In the genomic region with DNA sequence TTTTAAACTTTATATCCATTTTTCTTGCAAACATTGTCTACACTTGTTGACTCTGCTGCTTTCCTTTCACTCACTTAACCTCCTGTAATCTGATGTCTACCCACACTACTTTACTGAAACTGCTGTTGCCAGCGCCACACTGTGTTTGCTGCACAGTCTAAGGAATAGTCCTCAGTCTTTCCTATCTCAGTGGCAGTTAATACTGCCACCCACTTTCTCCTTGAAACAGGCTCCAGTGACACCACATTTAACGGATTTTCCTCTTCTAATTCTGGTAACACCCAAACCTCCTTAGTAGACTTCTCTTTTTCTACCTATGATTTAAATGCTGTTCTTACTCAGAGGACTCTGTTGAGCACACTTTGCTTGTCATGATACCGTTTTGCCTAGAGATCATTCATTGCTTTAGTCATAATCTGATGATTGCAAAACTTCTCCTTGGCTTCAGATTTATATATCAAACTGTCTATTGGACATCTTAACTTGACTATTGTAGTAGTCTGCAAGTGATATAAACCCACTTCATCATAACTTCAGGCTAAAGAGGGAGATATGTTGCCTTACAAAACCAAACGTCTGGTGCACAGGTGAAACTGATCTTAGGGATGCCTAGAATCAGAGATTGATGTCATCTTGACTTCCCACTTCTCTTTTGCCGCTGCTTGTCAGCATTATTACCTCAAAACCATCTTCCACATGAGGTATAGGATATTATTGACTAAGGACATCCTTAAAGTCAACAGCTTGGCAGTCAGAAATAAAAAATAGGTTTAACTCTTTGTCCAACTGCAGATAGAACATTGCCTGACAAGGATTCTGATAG, we compare ENCODE assay signal across 1 cellular context.
TF ChIP-seq lines count a peak whose summit lies in the region.

No MANE protein-coding gene starts in this region.

TF ChIP-seq in SK-N-SH, 30 proteins besides CTCF, POLR2A, EP300 and RAD21:
- TF ChIP-seq, protein P1, sequence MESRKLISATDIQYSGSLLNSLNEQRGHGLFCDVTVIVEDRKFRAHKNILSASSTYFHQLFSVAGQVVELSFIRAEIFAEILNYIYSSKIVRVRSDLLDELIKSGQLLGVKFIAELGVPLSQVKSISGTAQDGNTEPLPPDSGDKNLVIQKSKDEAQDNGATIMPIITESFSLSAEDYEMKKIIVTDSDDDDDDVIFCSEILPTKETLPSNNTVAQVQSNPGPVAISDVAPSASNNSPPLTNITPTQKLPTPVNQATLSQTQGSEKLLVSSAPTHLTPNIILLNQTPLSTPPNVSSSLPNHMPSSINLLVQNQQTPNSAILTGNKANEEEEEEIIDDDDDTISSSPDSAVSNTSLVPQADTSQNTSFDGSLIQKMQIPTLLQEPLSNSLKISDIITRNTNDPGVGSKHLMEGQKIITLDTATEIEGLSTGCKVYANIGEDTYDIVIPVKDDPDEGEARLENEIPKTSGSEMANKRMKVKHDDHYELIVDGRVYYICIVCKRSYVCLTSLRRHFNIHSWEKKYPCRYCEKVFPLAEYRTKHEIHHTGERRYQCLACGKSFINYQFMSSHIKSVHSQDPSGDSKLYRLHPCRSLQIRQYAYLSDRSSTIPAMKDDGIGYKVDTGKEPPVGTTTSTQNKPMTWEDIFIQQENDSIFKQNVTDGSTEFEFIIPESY (IDR thresholded peaks at IDR 0.05; ENCODE audit: borderline replicate concordance, low read depth), result no peak
- no peak for TF ChIP-seq GABPA (IDR thresholded peaks at IDR 0.05; ENCODE audit: low read depth)
- no peak for TF ChIP-seq MXI1 (IDR thresholded peaks at IDR 0.05; ENCODE audit: low read depth, low read length)
- TF ChIP-seq MEF2A (IDR thresholded peaks at IDR 0.05; ENCODE audit: borderline replicate concordance, low read depth), result no peak
- TF ChIP-seq SMC3 (IDR thresholded peaks at IDR 0.05; ENCODE audit: low read depth, low read length), result no peak
- TF ChIP-seq, protein P2, sequence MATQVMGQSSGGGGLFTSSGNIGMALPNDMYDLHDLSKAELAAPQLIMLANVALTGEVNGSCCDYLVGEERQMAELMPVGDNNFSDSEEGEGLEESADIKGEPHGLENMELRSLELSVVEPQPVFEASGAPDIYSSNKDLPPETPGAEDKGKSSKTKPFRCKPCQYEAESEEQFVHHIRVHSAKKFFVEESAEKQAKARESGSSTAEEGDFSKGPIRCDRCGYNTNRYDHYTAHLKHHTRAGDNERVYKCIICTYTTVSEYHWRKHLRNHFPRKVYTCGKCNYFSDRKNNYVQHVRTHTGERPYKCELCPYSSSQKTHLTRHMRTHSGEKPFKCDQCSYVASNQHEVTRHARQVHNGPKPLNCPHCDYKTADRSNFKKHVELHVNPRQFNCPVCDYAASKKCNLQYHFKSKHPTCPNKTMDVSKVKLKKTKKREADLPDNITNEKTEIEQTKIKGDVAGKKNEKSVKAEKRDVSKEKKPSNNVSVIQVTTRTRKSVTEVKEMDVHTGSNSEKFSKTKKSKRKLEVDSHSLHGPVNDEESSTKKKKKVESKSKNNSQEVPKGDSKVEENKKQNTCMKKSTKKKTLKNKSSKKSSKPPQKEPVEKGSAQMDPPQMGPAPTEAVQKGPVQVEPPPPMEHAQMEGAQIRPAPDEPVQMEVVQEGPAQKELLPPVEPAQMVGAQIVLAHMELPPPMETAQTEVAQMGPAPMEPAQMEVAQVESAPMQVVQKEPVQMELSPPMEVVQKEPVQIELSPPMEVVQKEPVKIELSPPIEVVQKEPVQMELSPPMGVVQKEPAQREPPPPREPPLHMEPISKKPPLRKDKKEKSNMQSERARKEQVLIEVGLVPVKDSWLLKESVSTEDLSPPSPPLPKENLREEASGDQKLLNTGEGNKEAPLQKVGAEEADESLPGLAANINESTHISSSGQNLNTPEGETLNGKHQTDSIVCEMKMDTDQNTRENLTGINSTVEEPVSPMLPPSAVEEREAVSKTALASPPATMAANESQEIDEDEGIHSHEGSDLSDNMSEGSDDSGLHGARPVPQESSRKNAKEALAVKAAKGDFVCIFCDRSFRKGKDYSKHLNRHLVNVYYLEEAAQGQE (IDR thresholded peaks at IDR 0.05; ENCODE audit: low read depth, low read length), result no peak
- no peak for TF ChIP-seq YY1 (IDR thresholded peaks at IDR 0.05; ENCODE audit: low read depth)
- no peak for TF ChIP-seq EZH2phosphoT487 (IDR thresholded peaks at IDR 0.05; ENCODE audit: borderline replicate concordance, low read depth)
- TF ChIP-seq POLR2AphosphoS5 (IDR thresholded peaks at IDR 0.05; ENCODE audit: low read depth, low read length), result no peak
- no peak for TF ChIP-seq CHD2 (IDR thresholded peaks at IDR 0.05; ENCODE audit: low read length, partially characterized antibody)
- no peak for TF ChIP-seq FOXM1 (IDR thresholded peaks at IDR 0.05; ENCODE audit: low read depth)
- TF ChIP-seq TEAD4 (IDR thresholded peaks at IDR 0.05; ENCODE audit: borderline replicate concordance, insufficient read depth), result no peak
- TF ChIP-seq, protein P3, sequence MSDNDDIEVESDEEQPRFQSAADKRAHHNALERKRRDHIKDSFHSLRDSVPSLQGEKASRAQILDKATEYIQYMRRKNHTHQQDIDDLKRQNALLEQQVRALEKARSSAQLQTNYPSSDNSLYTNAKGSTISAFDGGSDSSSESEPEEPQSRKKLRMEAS (IDR thresholded peaks at IDR 0.05; ENCODE audit: low read depth), result no peak
- TF ChIP-seq, protein P4, sequence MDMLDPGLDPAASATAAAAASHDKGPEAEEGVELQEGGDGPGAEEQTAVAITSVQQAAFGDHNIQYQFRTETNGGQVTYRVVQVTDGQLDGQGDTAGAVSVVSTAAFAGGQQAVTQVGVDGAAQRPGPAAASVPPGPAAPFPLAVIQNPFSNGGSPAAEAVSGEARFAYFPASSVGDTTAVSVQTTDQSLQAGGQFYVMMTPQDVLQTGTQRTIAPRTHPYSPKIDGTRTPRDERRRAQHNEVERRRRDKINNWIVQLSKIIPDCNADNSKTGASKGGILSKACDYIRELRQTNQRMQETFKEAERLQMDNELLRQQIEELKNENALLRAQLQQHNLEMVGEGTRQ (IDR thresholded peaks at IDR 0.05; ENCODE audit: borderline replicate concordance, low read depth, low read length), result no peak
- no peak for TF ChIP-seq NRF1 (IDR thresholded peaks at IDR 0.05; ENCODE audit: low read depth, low read length)
- TF ChIP-seq FOXJ3 (CRISPR knock-in tag; IDR thresholded peaks at IDR 0.05), result no peak
- TF ChIP-seq, protein P5, sequence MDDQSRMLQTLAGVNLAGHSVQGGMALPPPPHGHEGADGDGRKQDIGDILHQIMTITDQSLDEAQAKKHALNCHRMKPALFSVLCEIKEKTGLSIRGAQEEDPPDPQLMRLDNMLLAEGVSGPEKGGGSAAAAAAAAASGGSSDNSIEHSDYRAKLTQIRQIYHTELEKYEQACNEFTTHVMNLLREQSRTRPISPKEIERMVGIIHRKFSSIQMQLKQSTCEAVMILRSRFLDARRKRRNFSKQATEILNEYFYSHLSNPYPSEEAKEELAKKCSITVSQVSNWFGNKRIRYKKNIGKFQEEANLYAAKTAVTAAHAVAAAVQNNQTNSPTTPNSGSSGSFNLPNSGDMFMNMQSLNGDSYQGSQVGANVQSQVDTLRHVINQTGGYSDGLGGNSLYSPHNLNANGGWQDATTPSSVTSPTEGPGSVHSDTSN (IDR thresholded peaks at IDR 0.05), result no peak
- TF ChIP-seq TCF12 (IDR thresholded peaks at IDR 0.05), result no peak
- TF ChIP-seq RFX5 (IDR thresholded peaks at IDR 0.05; ENCODE audit: low read length), result no peak
- no peak for TF ChIP-seq RXRA (IDR thresholded peaks at IDR 0.05; ENCODE audit: borderline replicate concordance, low read depth)
